6 cellular contexts compared by ENCODE assay signal in the genomic region with DNA sequence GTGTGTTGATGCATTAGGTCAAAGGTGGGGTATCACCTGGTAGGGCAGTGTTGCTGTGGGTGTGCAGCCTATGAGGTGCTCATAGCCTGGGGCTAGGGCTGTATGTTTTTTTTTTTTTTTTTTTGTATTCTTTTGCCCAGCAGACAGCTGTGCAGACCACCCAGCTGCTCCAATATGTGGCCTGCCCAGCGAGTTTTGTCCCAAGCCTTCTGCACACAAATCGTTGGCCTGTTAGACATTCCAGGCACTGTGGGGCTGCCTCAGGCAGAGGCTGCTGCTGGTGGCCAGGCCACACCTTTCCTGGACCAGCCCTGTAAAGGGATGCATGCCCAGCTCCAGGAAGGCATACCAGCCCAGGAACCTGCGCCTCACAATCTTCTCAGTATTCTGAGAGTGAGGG.
"Had no signal": no experiment of that assay in that cellular context is flagged by ENCODE, and none has a peak within 500 bp of the region (broad histone marks: within the 10 kb centered on the region; RNA-seq: fewer than 3 reads in every experiment).

No MANE protein-coding gene starts in this region.

- H2AFZ ChIP-seq: GM23338 had no signal

- H3K9me3 Mint-ChIP-seq: GM23338 had no signal

- H3K4me3 ChIP-seq: GM23338, K562 had no signal

- DNase-seq: H7, HCEC 1CT, IMR-90 had no signal

- H3K4me1 Mint-ChIP-seq: GM23338 had no signal

- H3K4me2 ChIP-seq: GM23338 had no signal

- H3K4me3 Mint-ChIP-seq: GM23338 had no signal

- ATAC-seq: GM23338, K562 had no signal

- H3K27ac Mint-ChIP-seq: GM23338 had no signal

- FAIRE-seq: HTR-8/SVneo, K562 had no signal
